ENCODE assay signal across 13 cellular contexts in the genomic region with DNA sequence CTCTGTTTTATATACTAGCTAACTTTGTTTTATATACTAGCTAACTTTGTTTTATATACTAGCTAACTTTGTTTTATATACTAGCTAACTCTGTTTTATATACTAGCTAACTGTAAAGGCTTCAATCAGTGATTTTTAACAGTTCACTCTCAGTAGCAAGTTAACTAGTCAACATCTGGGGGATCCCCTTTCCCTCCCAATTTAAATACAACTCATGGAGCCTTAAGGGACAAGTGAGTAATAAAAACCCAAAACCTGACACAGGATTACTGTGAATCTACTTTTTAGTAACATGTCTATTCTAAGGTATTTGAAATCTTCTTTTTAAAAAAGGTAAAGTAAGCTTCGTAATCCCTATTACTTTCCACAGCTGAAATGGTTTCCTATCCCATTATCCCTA. TPM values are rescaled to one million over a fixed set of nuclear protein-coding genes. Genes with fewer than 3 reads are reported as not detected.
DNase-seq lines count a peak whose midpoint lies in the region; TF ChIP-seq lines count a peak whose summit lies in the region.
"Had no signal": no experiment of that assay in that cellular context is flagged by ENCODE, and none has a peak within 500 bp of the region (broad histone marks: within the 10 kb centered on the region; RNA-seq: fewer than 3 reads in every experiment).

No MANE protein-coding gene starts in this region.

- H4K20me1 ChIP-seq in Loucy (ENCODE audit: insufficient read depth, low read length, poor library complexity, severe bottlenecking), result peaks cover 24% of the 10 kb centered on the region

- H3K27me3 ChIP-seq in Loucy (ENCODE audit: insufficient read depth, low read length, poor library complexity, severe bottlenecking) (no peaks in the 10 kb centered on the region), endocrine pancreas (ENCODE audit: control insufficient read depth, insufficient read depth, low read length) (no peaks in the 10 kb centered on the region)
- H3K27me3 ChIP-seq: Peyer's patch had no signal

- H3K4me2 ChIP-seq in Loucy (ENCODE audit: low read depth, low read length, poor library complexity, severe bottlenecking), result peak overlapping the region; percentile 94

- H3K36me3 ChIP-seq in ES-I3 (ENCODE audit: insufficient read depth, low read length) (peaks cover 7% of the 10 kb centered on the region), Loucy (ENCODE audit: insufficient read depth, low read length) (peaks cover 8% of the 10 kb centered on the region; the same call in 1 of the 2 replicates), endocrine pancreas (ENCODE audit: control insufficient read depth, insufficient read depth, low read length) (no peaks in the 10 kb centered on the region)

- TF ChIP-seq CTCF in Loucy (conservative IDR thresholded peaks at IDR 0.05; ENCODE audit: low read length), result no peak
- TF ChIP-seq CTCF in retinal pigment epithelial cell (conservative IDR thresholded peaks at IDR 0.05; ENCODE audit: low read depth, low read length), result no peak

- H3K4me1 ChIP-seq in ES-I3 (ENCODE audit: insufficient read depth, low read length) (peaks cover 21% of the 10 kb centered on the region), Loucy (ENCODE audit: insufficient read depth, low read length, poor library complexity, severe bottlenecking) (peaks cover 34% of the 10 kb centered on the region), endocrine pancreas (ENCODE audit: control insufficient read depth, insufficient read depth, low read length) (peaks cover 16% of the 10 kb centered on the region)

- H3K79me2 ChIP-seq in Loucy (ENCODE audit: insufficient read depth, low read length), result peaks cover 92% of the 10 kb centered on the region

- no peaks in the 10 kb centered on the region for H3K9me2 ChIP-seq in Loucy (replicated peaks; ENCODE audit: low read depth, low read length)

- H3F3A ChIP-seq in Loucy (ENCODE audit: low read depth), result 0 out of 2 replicates have a peak, but pooled peaks cover 3% of the 10 kb centered on the region

- H3K9me3 ChIP-seq in ES-I3 (ENCODE audit: control insufficient read depth, insufficient read depth, low read length), result no peaks in the 10 kb centered on the region
- no peaks in the 10 kb centered on the region for H3K9me3 ChIP-seq in Loucy (ENCODE audit: insufficient read depth, low read depth, low read length)
- H3K9me3 ChIP-seq in endocrine pancreas (ENCODE audit: control insufficient read depth, low read length), result no peaks in the 10 kb centered on the region
- H3K9me3 ChIP-seq: Peyer's patch had no signal

- H3K9ac ChIP-seq in ES-I3 (ENCODE audit: low read depth, low read length) (0 out of 2 replicates have a peak overlapping the region, but pooled peaks have one; percentile 77), Loucy (ENCODE audit: low read depth, low read length, poor library complexity, severe bottlenecking) (peak overlapping the region; percentile 82), endocrine pancreas (ENCODE audit: control insufficient read depth, insufficient read depth, low read length) (no peak overlapping the region)

- peak overlapping the region; percentile 91 for H3K4me3 ChIP-seq in Loucy (ENCODE audit: low read length, poor library complexity, severe bottlenecking)
- H3K4me3 ChIP-seq in endocrine pancreas (ENCODE audit: control insufficient read depth, insufficient read depth, low read length), result peak overlapping the region; percentile 87
- H3K4me3 ChIP-seq in retinal pigment epithelial cell (ENCODE audit: low read length), result peak overlapping the region; percentile 96

- DNase-seq in retinal pigment epithelial cell (ENCODE audit: low read depth) (no peak), cerebellum (ENCODE audit: low spot score) (no peak), NCI-H69 (lab: John Stamatoyannopoulos, UW) (no peak), NK-92 (lab: John Stamatoyannopoulos, UW; ENCODE audit: unreplicated experiment) (no peak), RPMI8226 (no peak)
- DNase-seq: activated CD8-positive, alpha-beta memory T cell treated with anti-CD3 and anti-CD28 coated beads, Interleukin-2, amount 50 U/mL, for 48 hours; HCEC 1CT; KBM-7; nucleus accumbens; Peyer's patch had no signal

- H2AFZ ChIP-seq in Loucy (ENCODE audit: low read length), result no peak overlapping the region

RNA-seq across cellular contexts. Expression of a gene that starts 32.2 kb away (rescaled TPM):
- 12.2 TPM for total RNA-seq in cerebellum

RNA-seq across cellular contexts. Expression of a gene that starts 44.4 kb away (rescaled TPM):
- total RNA-seq in cerebellum, result 28.8 TPM
